In genomic region chr16:78269251-78269650, GRCh38 we compare ENCODE assay signal across 26 cellular contexts.
"Had no signal": no experiment of that assay in that cellular context is flagged by ENCODE, and none has a peak within 500 bp of the region (broad histone marks: within the 10 kb centered on the region; RNA-seq: fewer than 3 reads in every experiment).

No MANE protein-coding gene starts in this region.

- H3K27me3 ChIP-seq: brain microvascular endothelial cell, colonic mucosa, gastrocnemius medialis had no signal

- DNase-seq: activated B cell treated with CpG ODN at 0.5 μM for 24 hours; activated CD4-positive, alpha-beta T cell treated with anti-CD3 and anti-CD28 coated beads for 48 hours; activated CD4-positive, alpha-beta T cell treated with anti-CD3 and anti-CD28 coated beads, Interleukin-2, amount 50 U/mL, for 1 hour; activated CD4-positive, alpha-beta T cell treated with anti-CD3 and anti-CD28 coated beads, Interleukin-2, amount 50 U/mL, for 48 hours; activated CD8-positive, alpha-beta memory T cell treated with anti-CD3 and anti-CD28 coated beads for 24 hours; activated CD8-positive, alpha-beta T cell treated with anti-CD3 and anti-CD28 coated beads for 36 hours; activated effector memory CD4-positive, alpha-beta T cell treated with Interleukin-2 at 50 U/mL for 16 hours; activated gamma-delta T cell treated with Interleukin-2 at 50 U/mL for 16 hours; activated naive CD4-positive, alpha-beta T cell treated with anti-CD3 and anti-CD28 coated beads, Interleukin-2, amount 50 U/mL, for 16 hours; activated naive CD4-positive, alpha-beta T cell treated with Interleukin-2 at 50 U/mL for 16 hours; activated T-cell treated with anti-CD3 and anti-CD28 coated beads, Interleukin-2, amount 50 U/mL, for 4 hours; amniotic stem cell; anterior cingulate cortex; brain microvascular endothelial cell; colonic mucosa; effector CD8-positive, alpha-beta T cell; endodermal cell; foreskin fibroblast; gastrocnemius medialis; T-helper 1 cell; T-helper 17 cell; T1000; WERI-Rb-1 had no signal

- H3K4me3 ChIP-seq: colonic mucosa, gastrocnemius medialis had no signal

- H3K36me3 ChIP-seq: brain microvascular endothelial cell, colonic mucosa, gastrocnemius medialis, WERI-Rb-1 had no signal

- ATAC-seq: activated CD4-positive, CD25-positive, alpha-beta regulatory T cell treated with anti-CD3 and anti-CD28 coated beads, Interleukin-2, amount 50 U/mL, for 24 hours; activated CD8-positive, alpha-beta T cell treated with anti-CD3 and anti-CD28 coated beads for 36 hours; activated T-cell treated with anti-CD3 and anti-CD28 coated beads, Interleukin-2, amount 50 U/mL, for 4 hours; activated T-helper 17 cell treated with anti-CD3 and anti-CD28 coated beads, Interleukin-2, amount 50 U/mL, for 72 hours; esophagus mucosa; gastrocnemius medialis; T-helper 17 cell had no signal

- H3K4me1 ChIP-seq: colonic mucosa, gastrocnemius medialis had no signal

- H3K9me3 ChIP-seq: colonic mucosa, gastrocnemius medialis had no signal
